1 cellular context compared by ENCODE assay signal in genomic region chr16:55126456-55126855, GRCh38.
TF ChIP-seq lines count a peak whose summit lies in the region.

No MANE protein-coding gene starts in this region.

TF ChIP-seq in H1, 55 proteins besides CTCF, POLR2A, EP300 and RAD21 (continued from another document):
- TF ChIP-seq SIN3A (conservative IDR thresholded peaks at IDR 0.05 in 1 of 2, IDR thresholded peaks at IDR 0.05 in 1 of 2; ENCODE audit: low read depth in 1 of 2, low read length in 2 of 2) (no peak), NRF1 (IDR thresholded peaks at IDR 0.05; ENCODE audit: low read depth, low read length) (no peak), BRCA1 (IDR thresholded peaks at IDR 0.05; ENCODE audit: low read depth, low read length) (no peak), PHF8 (conservative IDR thresholded peaks at IDR 0.05; ENCODE audit: low read depth, low read length) (no peak), KDM4A (IDR thresholded peaks at IDR 0.05; ENCODE audit: low read depth, low read length, severe bottlenecking) (no peak), CTBP2 (IDR thresholded peaks at IDR 0.05; ENCODE audit: borderline replicate concordance, insufficient read depth, insufficient read length, low read length) (no peak), EZH2 (IDR thresholded peaks at IDR 0.05; ENCODE audit: low read depth, low read length, severe bottlenecking) (no peak)
